Comparison of ENCODE assay signal across 9 cellular contexts in the genomic region with DNA sequence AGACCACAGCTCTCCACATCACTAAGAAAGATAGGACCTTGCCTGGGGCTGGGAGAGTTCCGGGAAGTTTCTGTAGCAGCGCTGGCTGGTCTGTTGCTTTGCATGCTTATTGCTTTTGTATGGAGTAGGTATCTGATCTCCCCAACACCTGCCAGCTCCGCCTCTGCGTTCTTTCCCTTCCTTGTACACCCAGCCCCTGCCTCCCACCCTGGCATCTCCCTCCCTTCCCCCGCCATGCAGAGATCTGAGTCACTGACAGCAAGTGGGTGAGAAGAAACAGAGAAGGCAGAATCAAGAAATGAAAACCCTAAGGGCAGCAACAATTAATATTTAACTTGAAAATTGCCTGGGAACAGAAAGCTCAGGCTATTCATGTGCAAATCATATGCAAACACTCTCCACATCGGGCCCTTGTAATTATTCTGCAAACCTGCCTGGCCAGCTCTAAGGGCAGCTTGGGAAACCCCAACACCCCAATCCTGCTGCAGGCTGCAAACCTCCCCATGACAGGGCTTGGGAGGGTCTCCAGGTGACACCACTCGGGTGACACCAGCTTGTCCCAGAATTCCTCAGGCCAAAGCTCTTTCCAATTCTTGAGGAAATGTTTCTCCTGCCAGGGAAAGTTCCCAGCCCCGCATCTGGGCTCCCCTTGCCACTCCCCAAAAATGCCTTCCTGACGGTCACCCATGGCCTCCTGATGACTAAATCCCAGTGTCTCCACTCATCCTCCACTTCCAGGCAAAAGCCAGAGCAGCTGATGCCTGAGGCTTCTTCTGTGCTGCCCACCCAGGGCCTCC.
DNase-seq lines count a peak whose midpoint lies in the region; ATAC-seq and TF ChIP-seq lines count a peak whose summit lies in the region.
"Had no signal": no experiment of that assay in that cellular context is flagged by ENCODE, and none has a peak within 500 bp of the region (broad histone marks: within the 10 kb centered on the region; RNA-seq: fewer than 3 reads in every experiment).

No MANE protein-coding gene starts in this region.

- intact Hi-C loops in mammary epithelial cell (cut with micrococcal nuclease): no loop called here
- intact Hi-C loops in breast epithelium (cut with DNase I; ENCODE audit: low total_unique reads): no loop called here

- no peaks in the 10 kb centered on the region for H3K79me2 ChIP-seq in mammary epithelial cell (ENCODE audit: insufficient read depth, low read length)

- H3K9ac ChIP-seq in mammary epithelial cell (ENCODE audit: insufficient read depth, low read length): no peak overlapping the region
- no peak overlapping the region for H3K9ac ChIP-seq in endodermal cell (ENCODE audit: extremely low read depth, low read length, poor library complexity, severe bottlenecking)

- in situ Hi-C loops in mammary epithelial cell (cut with MboI; ENCODE audit: low sequenced_read_pairs in 2 of 2): no loop called here

- H3K4me3 ChIP-seq in mammary epithelial cell (replicated peaks in 1 of 3; ENCODE audit: insufficient read depth in 1 of 3, low read depth in 2 of 3, low read length in 3 of 3): no peak overlapping the region
- no peak overlapping the region for H3K4me3 ChIP-seq in breast epithelium
- H3K4me3 ChIP-seq in endodermal cell (ENCODE audit: low read length): no peak overlapping the region

- no TSS peak for BruUV-seq in mammary epithelial cell (replicated peaks; lab: Mats Ljungman, UMichigan)

- no peak overlapping the region for H3K27ac Mint-ChIP-seq in endodermal cell
- H3K27ac Mint-ChIP-seq: B cell had no signal

- H3K4me1 Mint-ChIP-seq in endodermal cell: peaks cover 2% of the 10 kb centered on the region
- H3K4me1 Mint-ChIP-seq: B cell had no signal

- H3K36me3 Mint-ChIP-seq in endodermal cell (ENCODE audit: low read depth): no peaks in the 10 kb centered on the region

- no peak for TF ChIP-seq CTCF in mammary epithelial cell (conservative IDR thresholded peaks at IDR 0.05 in 1 of 2, IDR thresholded peaks at IDR 0.05 in 1 of 2; ENCODE audit: extremely low read depth in 1 of 2, insufficient read depth in 1 of 2, low read depth in 1 of 2, low read length in 2 of 2)
- TF ChIP-seq CTCF in breast epithelium (IDR thresholded peaks at IDR 0.05): no peak
- TF ChIP-seq CTCF in endodermal cell (conservative IDR thresholded peaks at IDR 0.05): no peak
- no peak for TF ChIP-seq CTCF in GM10266 (IDR thresholded peaks at IDR 0.05; ENCODE audit: control insufficient read depth, insufficient read depth, low read depth, missing control alignments)

- CTCF ChIA-PET in mammary epithelial cell (lab: Charles Lee; ENCODE audit: low non-redundant PET): no interaction called here

- peaks cover 2% of the 10 kb centered on the region for H3K27me3 Mint-ChIP-seq in endodermal cell (ENCODE audit: insufficient read depth)

- dilution Hi-C loops in mammary epithelial cell (cut with HindIII; ENCODE audit: low sequenced_read_pairs): no loop called here

- 49% methylated on average over 9 of the region's 9 CpGs for WGBS in mammary epithelial cell (ENCODE audit: low coverage, missing lambda C conversion rate)
- WGBS in endodermal cell (ENCODE audit: insufficient coverage in 1 of 2, insufficient read length in 1 of 2), 2 experiments: 71 to 80% methylated on average over 2 to 8 of the region's 9 CpGs

- DNase-seq in mammary epithelial cell (no peak), breast epithelium (ENCODE audit: low spot score in 2 of 2) (no peak), endodermal cell (peak; percentile 73), cortex of kidney (lab: John Stamatoyannopoulos, UW) (no peak), GM10266 (ENCODE audit: extremely low spot score) (no peak), COLO829 (ENCODE audit: low spot score) (no peak)

- H3K4me3 Mint-ChIP-seq in endodermal cell: no peak overlapping the region
- H3K4me3 Mint-ChIP-seq: B cell had no signal

- no peaks in the 10 kb centered on the region for H3K27me3 ChIP-seq in mammary epithelial cell (ENCODE audit: insufficient read depth, low read length)
- no peaks in the 10 kb centered on the region for H3K27me3 ChIP-seq in breast epithelium
- no peaks in the 10 kb centered on the region for H3K27me3 ChIP-seq in endodermal cell (ENCODE audit: control insufficient read depth, insufficient read depth, low read length, poor library complexity, severe bottlenecking)

- no peak for TF ChIP-seq POLR2A in breast epithelium (IDR thresholded peaks at IDR 0.05)

- H4K20me1 ChIP-seq in mammary epithelial cell (ENCODE audit: insufficient read depth, low read length): no peaks in the 10 kb centered on the region

- H3K27ac ChIP-seq in mammary epithelial cell (ENCODE audit: insufficient read depth, low read depth, low read length) (no peak overlapping the region), breast epithelium (no peak overlapping the region), endodermal cell (ENCODE audit: low read depth, low read length) (no peak overlapping the region)

- peak; percentile 64 for ATAC-seq in HG03439 (IDR thresholded peaks at IDR 0.05; ENCODE audit: unreplicated experiment)
- ATAC-seq in GM19328 (IDR thresholded peaks at IDR 0.05; ENCODE audit: unreplicated experiment): no peak

- no peak overlapping the region for H2AFZ ChIP-seq in mammary epithelial cell (ENCODE audit: low read depth, low read length)

- no peaks in the 10 kb centered on the region for H3K9me3 Mint-ChIP-seq in endodermal cell

- H3K9me3 ChIP-seq in mammary epithelial cell (replicated peaks; ENCODE audit: insufficient read depth, low read length): no peaks in the 10 kb centered on the region
- no peaks in the 10 kb centered on the region for H3K9me3 ChIP-seq in breast epithelium
- no peaks in the 10 kb centered on the region for H3K9me3 ChIP-seq in endodermal cell (ENCODE audit: control insufficient read depth, low read length)

- H3K4me2 ChIP-seq in mammary epithelial cell (ENCODE audit: insufficient read depth, low read depth, low read length): peak overlapping the region; percentile 7

- H3K36me3 ChIP-seq in mammary epithelial cell (ENCODE audit: insufficient read depth, low read length) (no peaks in the 10 kb centered on the region), breast epithelium (no peaks in the 10 kb centered on the region), endodermal cell (ENCODE audit: control insufficient read depth, insufficient read depth, low read length) (no peaks in the 10 kb centered on the region)

- H3K4me1 ChIP-seq in mammary epithelial cell (ENCODE audit: insufficient read depth, low read length) (peaks cover 24% of the 10 kb centered on the region), breast epithelium (no peaks in the 10 kb centered on the region), endodermal cell (ENCODE audit: control insufficient read depth, insufficient read depth, low read length) (no peaks in the 10 kb centered on the region)
